In genomic region chr12:49671051-49671765, GRCh38 we compare ENCODE assay signal across 9 cellular contexts. TPM values are rescaled to one million over a fixed set of nuclear protein-coding genes. Genes with fewer than 3 reads are reported as not detected.
A peak's percentile ranks its signal among the peaks of the same experiment; 100 is the strongest.
DNase-seq lines count a peak whose midpoint lies in the region; ATAC-seq and TF ChIP-seq lines count a peak whose summit lies in the region.
"Had no signal": no experiment of that assay in that cellular context is flagged by ENCODE, and none has a peak within 500 bp of the region (broad histone marks: within the 10 kb centered on the region; RNA-seq: fewer than 3 reads in every experiment).

No MANE protein-coding gene starts in this region.

- no peak overlapping the region for H3K4me3 Mint-ChIP-seq in dendritic cell treated with granulocyte-macrophage colony-stimulating factor and Interleukin-4, amounts not matched to agents 40 ng/mL and 50 ng/mL, for 4 days
- no peak overlapping the region for H3K4me3 Mint-ChIP-seq in progenitor cell of endocrine pancreas (ENCODE audit: low read depth)

- ATAC-seq in GM21526 (IDR thresholded peaks at IDR 0.05; ENCODE audit: low FRiP score, unreplicated experiment), result no peak
- no peak for ATAC-seq in HG02678 (IDR thresholded peaks at IDR 0.05; ENCODE audit: unreplicated experiment)
- ATAC-seq in HG03521 (IDR thresholded peaks at IDR 0.05; ENCODE audit: unreplicated experiment), result no peak
- ATAC-seq: body of pancreas had no signal

- intact Hi-C loops in dendritic cell treated with granulocyte-macrophage colony-stimulating factor and Interleukin-4, amounts not matched to agents 40 ng/mL and 50 ng/mL, for 4 days (cut with micrococcal nuclease), result loop anchor here (2.0 kb wide), 1 partner anchor 36 kb away; the partner anchor contains the start of gene FMNL3

- no peaks in the 10 kb centered on the region for H3K27me3 Mint-ChIP-seq in dendritic cell treated with granulocyte-macrophage colony-stimulating factor and Interleukin-4, amounts not matched to agents 40 ng/mL and 50 ng/mL, for 4 days
- no peaks in the 10 kb centered on the region for H3K27me3 Mint-ChIP-seq in progenitor cell of endocrine pancreas

- no peaks in the 10 kb centered on the region for H3K27me3 ChIP-seq in GM06990 (replicated peaks; ENCODE audit: control insufficient read depth, insufficient read depth, low read length)
- H3K27me3 ChIP-seq: body of pancreas had no signal

- no peak overlapping the region; the same call in 1 of the 2 replicates for H3K4me3 ChIP-seq in GM06990 (replicated peaks; ENCODE audit: low read depth, low read length)
- H3K4me3 ChIP-seq: body of pancreas had no signal

- H3K4me1 Mint-ChIP-seq in dendritic cell treated with granulocyte-macrophage colony-stimulating factor and Interleukin-4, amounts not matched to agents 40 ng/mL and 50 ng/mL, for 4 days (ENCODE audit: low read depth), result peaks cover 85% of the 10 kb centered on the region
- peaks cover 29% of the 10 kb centered on the region for H3K4me1 Mint-ChIP-seq in progenitor cell of endocrine pancreas (ENCODE audit: low read depth)

- no peaks in the 10 kb centered on the region for H3K9me3 Mint-ChIP-seq in dendritic cell treated with granulocyte-macrophage colony-stimulating factor and Interleukin-4, amounts not matched to agents 40 ng/mL and 50 ng/mL, for 4 days
- no peaks in the 10 kb centered on the region for H3K9me3 Mint-ChIP-seq in progenitor cell of endocrine pancreas (ENCODE audit: low read depth)

- DNase-seq in GM06990 (ENCODE audit: extremely low read depth, insufficient read length) (peak; percentile 44), progenitor cell of endocrine pancreas (ENCODE audit: low spot score, unreplicated experiment) (no peak)
- DNase-seq in activated CD4-positive, CD25-positive, alpha-beta regulatory T cell treated with anti-CD3 and anti-CD28 coated beads, Interleukin-2, amount 50 U/mL, for 16 hours (ENCODE audit: low read depth, low spot score), result peak; percentile 27
- peak; percentile 24 to 46 for DNase-seq in stimulated activated CD4-positive, alpha-beta T cell treated with anti-CD3 and anti-CD28 coated beads, Interleukin-15, amount 100 ng/mL, for 48 hours (ENCODE audit: low read depth in 2 of 2)

- TF ChIP-seq CTCF in GM06990 (IDR thresholded peaks at IDR 0.05; ENCODE audit: insufficient read depth, low read length, poor library complexity, severe bottlenecking), result no peak
- TF ChIP-seq CTCF in progenitor cell of endocrine pancreas (IDR thresholded peaks at IDR 0.05; ENCODE audit: unreplicated experiment), result no peak

- H3K36me3 ChIP-seq in GM06990 (ENCODE audit: control insufficient read depth, insufficient read depth, low read length), result peaks cover 4% of the 10 kb centered on the region; the same call in 1 of the 2 replicates

- peak overlapping the region; percentile 81 for H3K27ac Mint-ChIP-seq in dendritic cell treated with granulocyte-macrophage colony-stimulating factor and Interleukin-4, amounts not matched to agents 40 ng/mL and 50 ng/mL, for 4 days
- no peak overlapping the region for H3K27ac Mint-ChIP-seq in progenitor cell of endocrine pancreas

- peaks cover 38% of the 10 kb centered on the region for H3K36me3 Mint-ChIP-seq in dendritic cell treated with granulocyte-macrophage colony-stimulating factor and Interleukin-4, amounts not matched to agents 40 ng/mL and 50 ng/mL, for 4 days (ENCODE audit: low read depth)
- no peaks in the 10 kb centered on the region for H3K36me3 Mint-ChIP-seq in progenitor cell of endocrine pancreas (ENCODE audit: insufficient read depth)

RNA-seq across cellular contexts. Expression of gene FMNL3, which starts 36.0 kb away (rescaled TPM):
- 10.8 and 11.9 TPM in 2 replicates for total RNA-seq in progenitor cell of endocrine pancreas

RNA-seq across cellular contexts. Expression of gene PRPF40B, which starts 47.8 kb away (rescaled TPM):
- 57.4 and 63.4 TPM in 2 replicates for total RNA-seq in progenitor cell of endocrine pancreas
